25 cellular contexts compared by ENCODE assay signal in genomic region chr3:142915636-142916035, GRCh38. TPM values are rescaled to one million over a fixed set of nuclear protein-coding genes. Genes with fewer than 3 reads are reported as not detected.
DNase-seq lines count a peak whose midpoint lies in the region; ATAC-seq and TF ChIP-seq lines count a peak whose summit lies in the region.
"Had no signal": no experiment of that assay in that cellular context is flagged by ENCODE, and none has a peak within 500 bp of the region (broad histone marks: within the 10 kb centered on the region; RNA-seq: fewer than 3 reads in every experiment).

No MANE protein-coding gene starts in this region.

- H3K36me3 Mint-ChIP-seq in activated CD4-positive, alpha-beta T cell treated with anti-CD3 and anti-CD28 coated beads, Interleukin-2, amount 10 ng/mL, durations not matched to agents 24 days and 14 days (ENCODE audit: low read depth), result no peaks in the 10 kb centered on the region
- H3K36me3 Mint-ChIP-seq: CD14-positive monocyte; CD8-positive, alpha-beta memory T cell had no signal

- H4K91ac ChIP-seq in trophoblast cell (ENCODE audit: low read depth, low read length) (no peak overlapping the region), mesenchymal stem cell (ENCODE audit: low read length) (no peak overlapping the region)

- H2BK12ac ChIP-seq in trophoblast cell (ENCODE audit: low read length), result no peak overlapping the region
- H2BK12ac ChIP-seq in mesenchymal stem cell (ENCODE audit: low read length in 2 of 2), result no peak overlapping the region

- H3K4me2 ChIP-seq in trophoblast cell (ENCODE audit: low read length) (no peak overlapping the region), mesenchymal stem cell (ENCODE audit: low read length, poor library complexity, severe bottlenecking) (no peak overlapping the region)
- H3K4me2 ChIP-seq: A549; BLaER1 treated with 17β-estradiol and CSF1 and Interleukin-3, amounts not matched to agents 10 nM and 100 nM had no signal

- H3K4me3 Mint-ChIP-seq in activated CD4-positive, alpha-beta T cell treated with anti-CD3 and anti-CD28 coated beads, Interleukin-2, amount 10 ng/mL, durations not matched to agents 24 days and 14 days, result no peak overlapping the region
- H3K4me3 Mint-ChIP-seq: CD14-positive monocyte; CD4-positive, alpha-beta T cell; CD8-positive, alpha-beta memory T cell had no signal

- H3K4me1 Mint-ChIP-seq in activated CD4-positive, alpha-beta T cell treated with anti-CD3 and anti-CD28 coated beads, Interleukin-2, amount 10 ng/mL, durations not matched to agents 24 days and 14 days, result no peaks in the 10 kb centered on the region
- H3K4me1 Mint-ChIP-seq: CD14-positive monocyte had no signal

- H3K79me2 ChIP-seq in trophoblast cell (ENCODE audit: control insufficient read depth, insufficient read depth, low read length, poor library complexity), result no peaks in the 10 kb centered on the region

- H3K4ac ChIP-seq in trophoblast cell (ENCODE audit: low read depth, low read length) (no peak overlapping the region), mesenchymal stem cell (ENCODE audit: low read depth in 1 of 2, low read length in 2 of 2) (no peak overlapping the region)

- no peak overlapping the region for H3K23ac ChIP-seq in trophoblast cell (ENCODE audit: low read length)
- H3K23ac ChIP-seq in mesenchymal stem cell (ENCODE audit: low read length in 2 of 2), result no peak overlapping the region

- H2BK120ac ChIP-seq in trophoblast cell (ENCODE audit: insufficient read depth, low read length, poor library complexity) (no peak overlapping the region), mesenchymal stem cell (ENCODE audit: low read depth, low read length) (no peak overlapping the region)

- H3K4me3 ChIP-seq in trophoblast cell (ENCODE audit: low read depth, low read length) (no peak overlapping the region), mesenchymal stem cell (ENCODE audit: insufficient read depth in 1 of 2, low read depth in 1 of 2, low read length in 2 of 2) (no peak overlapping the region)
- H3K4me3 ChIP-seq: A549; BLaER1 treated with 17β-estradiol and CSF1 and Interleukin-3, amounts not matched to agents 10 nM and 100 nM; GM12878; GM23248 had no signal

- TF ChIP-seq CTCF in foreskin keratinocyte (conservative IDR thresholded peaks at IDR 0.05), result no peak

- H3K9me3 ChIP-seq in trophoblast cell (ENCODE audit: insufficient read depth, low read depth, low read length) (no peaks in the 10 kb centered on the region), mesenchymal stem cell (ENCODE audit: control insufficient read depth, low read length) (no peaks in the 10 kb centered on the region)
- H3K9me3 ChIP-seq: A549; BE2C; BLaER1 treated with 17β-estradiol and CSF1 and Interleukin-3, amounts not matched to agents 10 nM and 100 nM had no signal

- intact Hi-C loops in activated CD4-positive, alpha-beta T cell treated with anti-CD3 and anti-CD28 coated beads, Interleukin-2, amount 10 ng/mL, durations not matched to agents 24 days and 14 days (cut with micrococcal nuclease), result no loop called here
- intact Hi-C loops in posterior cingulate gyrus (cut with DNase I), result no loop called here

- H3K27ac ChIP-seq in foreskin keratinocyte, result no peak overlapping the region
- no peak overlapping the region for H3K27ac ChIP-seq in trophoblast cell (ENCODE audit: low read depth, low read length)
- H3K27ac ChIP-seq in mesenchymal stem cell (ENCODE audit: low read length, poor library complexity, severe bottlenecking), result no peak overlapping the region
- H3K27ac ChIP-seq: A549; BLaER1 treated with 17β-estradiol and CSF1 and Interleukin-3, amounts not matched to agents 10 nM and 100 nM; GM23248 had no signal

- H3K4me1 ChIP-seq in foreskin keratinocyte, result no peaks in the 10 kb centered on the region
- no peaks in the 10 kb centered on the region for H3K4me1 ChIP-seq in trophoblast cell (ENCODE audit: control insufficient read depth in 1 of 2, insufficient read depth in 2 of 2, low read length in 2 of 2)
- H3K4me1 ChIP-seq in mesenchymal stem cell (ENCODE audit: control insufficient read depth, insufficient read depth, low read depth, low read length), result no peaks in the 10 kb centered on the region
- H3K4me1 ChIP-seq: A549; BE2C; BLaER1 treated with 17β-estradiol and CSF1 and Interleukin-3, amounts not matched to agents 10 nM and 100 nM had no signal

- H2AFZ ChIP-seq in trophoblast cell (ENCODE audit: insufficient read depth, low read length, poor library complexity) (no peak overlapping the region), mesenchymal stem cell (ENCODE audit: low read depth, low read length) (no peak overlapping the region)
- H2AFZ ChIP-seq: GM23248 had no signal

- H3K27me3 ChIP-seq in foreskin keratinocyte (no peaks in the 10 kb centered on the region), trophoblast cell (ENCODE audit: insufficient read depth, low read length) (no peaks in the 10 kb centered on the region), mesenchymal stem cell (ENCODE audit: control insufficient read depth in 1 of 2, insufficient read depth in 1 of 2, low read length in 2 of 2) (no peaks in the 10 kb centered on the region)
- H3K27me3 ChIP-seq: BE2C; BLaER1 treated with 17β-estradiol and CSF1 and Interleukin-3, amounts not matched to agents 10 nM and 100 nM had no signal

- H2BK15ac ChIP-seq in mesenchymal stem cell (ENCODE audit: low read depth, poor library complexity, severe bottlenecking), result no peak overlapping the region

- no peaks in the 10 kb centered on the region for H3K9me3 Mint-ChIP-seq in activated CD4-positive, alpha-beta T cell treated with anti-CD3 and anti-CD28 coated beads, Interleukin-2, amount 10 ng/mL, durations not matched to agents 24 days and 14 days
- H3K9me3 Mint-ChIP-seq: CD14-positive monocyte; CD4-positive, alpha-beta T cell; CD8-positive, alpha-beta memory T cell had no signal

- H3K79me1 ChIP-seq in trophoblast cell (ENCODE audit: low read length) (no peaks in the 10 kb centered on the region), mesenchymal stem cell (replicated peaks; ENCODE audit: low read length, poor library complexity, severe bottlenecking) (no peaks in the 10 kb centered on the region)

- H2BK5ac ChIP-seq in trophoblast cell (ENCODE audit: low read depth, low read length, poor library complexity) (no peak overlapping the region), mesenchymal stem cell (ENCODE audit: low read depth, low read length, poor library complexity, severe bottlenecking) (no peak overlapping the region)

- H3K14ac ChIP-seq in trophoblast cell (ENCODE audit: low read length) (no peak overlapping the region), mesenchymal stem cell (ENCODE audit: low read length in 2 of 2) (no peak overlapping the region)

- H3K36me3 ChIP-seq in trophoblast cell (ENCODE audit: control insufficient read depth in 1 of 2, insufficient read depth in 2 of 2, low read length in 2 of 2) (no peaks in the 10 kb centered on the region), mesenchymal stem cell (ENCODE audit: control insufficient read depth in 1 of 2, insufficient read depth in 2 of 2, low read depth in 1 of 2, low read length in 2 of 2) (no peaks in the 10 kb centered on the region)
- H3K36me3 ChIP-seq: BE2C; BLaER1 treated with 17β-estradiol and CSF1 and Interleukin-3, amounts not matched to agents 10 nM and 100 nM had no signal

- peaks cover 24% of the 10 kb centered on the region for H3K27me3 Mint-ChIP-seq in activated CD4-positive, alpha-beta T cell treated with anti-CD3 and anti-CD28 coated beads, Interleukin-2, amount 10 ng/mL, durations not matched to agents 24 days and 14 days

- H4K8ac ChIP-seq in trophoblast cell (ENCODE audit: low read depth, low read length), result no peak overlapping the region
- H4K8ac ChIP-seq in mesenchymal stem cell (ENCODE audit: low read length), result no peak overlapping the region

- H3K9ac ChIP-seq in trophoblast cell (ENCODE audit: low read length) (no peak overlapping the region), mesenchymal stem cell (ENCODE audit: low read length) (no peak overlapping the region)
- H3K9ac ChIP-seq: BLaER1 treated with 17β-estradiol and CSF1 and Interleukin-3, amounts not matched to agents 10 nM and 100 nM; GM23248 had no signal

- H4K12ac ChIP-seq in trophoblast cell (ENCODE audit: low read depth, low read length), result no peak overlapping the region

- DNase-seq in activated CD4-positive, alpha-beta T cell treated with anti-CD3 and anti-CD28 coated beads, Interleukin-2, amount 10 ng/mL, durations not matched to agents 24 days and 14 days, result peak; percentile 29
- no peak for DNase-seq in activated CD4-positive, alpha-beta T cell treated with anti-CD3 and anti-CD28 coated beads for 4 hours
- DNase-seq in NAMALWA (ENCODE audit: low spot score), result peak; percentile 13
- no peak for DNase-seq in foreskin keratinocyte
- peak; percentile 40 to 55 for DNase-seq in trophoblast cell
- no peak for DNase-seq in mesenchymal stem cell
- DNase-seq in posterior cingulate gyrus, result no peak
- DNase-seq: 8988T; ACHN; AML-193; BE2C; CD4-positive, alpha-beta T cell; CD8-positive, alpha-beta memory T cell; DMS 273 treated with DMSO at 0.1 percent for 48 hours; DMS79; EL; GDM1; GM23248; H7; HCEC 1CT had no signal

- no peak overlapping the region for H3K27ac Mint-ChIP-seq in activated CD4-positive, alpha-beta T cell treated with anti-CD3 and anti-CD28 coated beads, Interleukin-2, amount 10 ng/mL, durations not matched to agents 24 days and 14 days
- H3K27ac Mint-ChIP-seq: CD14-positive monocyte; CD4-positive, alpha-beta T cell; CD8-positive, alpha-beta memory T cell had no signal

- ATAC-seq in foreskin keratinocyte (peak; percentile 39), HG02885 (IDR thresholded peaks at IDR 0.05; ENCODE audit: poor library complexity, unreplicated experiment) (no peak)
- ATAC-seq: A549, GM12878 had no signal

- H3K18ac ChIP-seq in trophoblast cell (ENCODE audit: low read length) (no peak overlapping the region), mesenchymal stem cell (ENCODE audit: low read depth in 1 of 2, low read length in 2 of 2) (no peak overlapping the region)

- H2AK5ac ChIP-seq in trophoblast cell (ENCODE audit: low read length) (no peak overlapping the region), mesenchymal stem cell (ENCODE audit: low read length, severe bottlenecking) (no peak overlapping the region)

- no CpG with 5 or more reads among the region's 3 CpGs for WGBS in trophoblast cell (ENCODE audit: extremely low coverage, insufficient coverage, insufficient read length)
- WGBS in mesenchymal stem cell, result 78% methylated on average over 3 of the region's 3 CpGs

RNA-seq across cellular contexts. Expression of gene PCOLCE2, which starts 26.8 kb away (rescaled TPM):
- 0.28 and 0.33 TPM in 2 replicates for total RNA-seq in activated CD4-positive, alpha-beta T cell treated with anti-CD3 and anti-CD28 coated beads, Interleukin-2, amount 10 ng/mL, durations not matched to agents 24 days and 14 days
- total RNA-seq in foreskin keratinocyte, result 3.0 and 3.7 TPM in 2 replicates
- polyA plus RNA-seq in foreskin keratinocyte, result 2.4 and 3.3 TPM in 2 replicates
- 1.5 and 2.2 TPM in 2 replicates for polyA plus RNA-seq in trophoblast cell (2013)
- polyA plus RNA-seq in mesenchymal stem cell (2013, experiment 1 of 2), result 0.04 TPM
- polyA plus RNA-seq in mesenchymal stem cell (2013, experiment 2 of 2), result 0.07 TPM
- total RNA-seq: CD4-positive, alpha-beta T cell; CD8-positive, alpha-beta memory T cell had no signal
- polyA plus RNA-seq: CD14-positive monocyte; CD8-positive, alpha-beta memory T cell had no signal

RNA-seq across cellular contexts. Expression of gene PAQR9, which starts 47.8 kb away (rescaled TPM):
- not detected in 2 replicates for total RNA-seq in activated CD4-positive, alpha-beta T cell treated with anti-CD3 and anti-CD28 coated beads, Interleukin-2, amount 10 ng/mL, durations not matched to agents 24 days and 14 days
- not detected in 2 replicates for total RNA-seq in foreskin keratinocyte
- polyA plus RNA-seq in foreskin keratinocyte, result not detected in 2 replicates
- 0.40 and 0.44 TPM in 2 replicates for polyA plus RNA-seq in trophoblast cell (2013)
- not detected for polyA plus RNA-seq in mesenchymal stem cell (2013, experiment 1 of 2)
- not detected for polyA plus RNA-seq in mesenchymal stem cell (2013, experiment 2 of 2)
- total RNA-seq: CD4-positive, alpha-beta T cell; CD8-positive, alpha-beta memory T cell; GM12878; GM23248 had no signal
- polyA plus RNA-seq: CD14-positive monocyte; CD8-positive, alpha-beta memory T cell; GM12878; GM23248 had no signal

Comparison
In these comparisons a context has a peak if more than half of its experiments do, and no peak if none do; other contexts are left out.
1. DNase-seq: peak in activated CD4-positive, alpha-beta T cell treated with anti-CD3 and anti-CD28 coated beads, Interleukin-2, amount 10 ng/mL, durations not matched to agents 24 days and 14 days (single experiment), NAMALWA (single experiment) and trophoblast cell (2 of 2); none in activated CD4-positive, alpha-beta T cell treated with anti-CD3 and anti-CD28 coated beads for 4 hours (0 of 2), foreskin keratinocyte (0 of 2), mesenchymal stem cell (single experiment) and posterior cingulate gyrus (0 of 10).